In genomic region chr12:58347188-58347587, GRCh38 we compare ENCODE assay signal across 25 cellular contexts.
"Had no signal": no experiment of that assay in that cellular context is flagged by ENCODE, and none has a peak within 500 bp of the region (broad histone marks: within the 10 kb centered on the region; RNA-seq: fewer than 3 reads in every experiment).

No MANE protein-coding gene starts in this region.

- H3K9me3 Mint-ChIP-seq: natural killer cell treated with Interleukin-12 subunit alpha and Interleukin-12 subunit beta and Interleukin-15 and Interleukin-18, amount 100 ng/mL, for 72 hours; stimulated activated effector memory CD8-positive, alpha-beta T cell treated with anti-CD3 and anti-CD28 coated beads, Interleukin-12 subunit alpha, Interleukin-12 subunit beta, amount 100 ng/mL, for 72 hours had no signal

- H3K4me2 ChIP-seq: neural progenitor cell had no signal

- ATAC-seq: left lobe of liver; mucosa of descending colon; natural killer cell treated with Interleukin-12 subunit alpha and Interleukin-12 subunit beta and Interleukin-15 and Interleukin-18, amount 100 ng/mL, for 72 hours; sciatic nerve; stimulated activated effector memory CD8-positive, alpha-beta T cell treated with anti-CD3 and anti-CD28 coated beads, Interleukin-12 subunit alpha, Interleukin-12 subunit beta, amount 100 ng/mL, for 72 hours; stimulated activated naive CD8-positive, alpha-beta T cell treated with anti-CD3 and anti-CD28 coated beads, Interleukin-15, Interleukin-2, amounts not matched to agents 100 U/mL and 50 U/mL, for 24 hours had no signal

- H3K9ac ChIP-seq: neural progenitor cell, parathyroid adenoma had no signal

- H3K4me1 ChIP-seq: neural progenitor cell, parathyroid adenoma, prostate gland, testis had no signal

- H3K79me2 ChIP-seq: parathyroid adenoma had no signal

- H2AFZ ChIP-seq: neural progenitor cell, parathyroid adenoma had no signal

- FAIRE-seq: frontal cortex, keratinocyte had no signal

- H3K36me3 Mint-ChIP-seq: memory B cell; mesothelial cell of epicardium; naive B cell; natural killer cell treated with Interleukin-12 subunit alpha and Interleukin-12 subunit beta and Interleukin-15 and Interleukin-18, amount 100 ng/mL, for 72 hours; neural progenitor cell; stimulated activated effector memory CD8-positive, alpha-beta T cell treated with anti-CD3 and anti-CD28 coated beads, Interleukin-12 subunit alpha, Interleukin-12 subunit beta, amount 100 ng/mL, for 72 hours had no signal

- DNase-seq: cortex of kidney; effector CD4-positive, alpha-beta T cell; hypothalamus; mucosa of descending colon; naive B cell; stimulated activated CD4-positive, alpha-beta T cell treated with anti-CD3 and anti-CD28 coated beads, Interleukin-2, amount 100 ng/mL, for 24 hours; stimulated activated CD4-positive, alpha-beta T cell treated with anti-CD3 and anti-CD28 coated beads, Interleukin-4, amount 100 ng/mL, for 24 hours; stimulated activated naive CD8-positive, alpha-beta T cell treated with anti-CD3 and anti-CD28 coated beads, Interleukin-15, Interleukin-2, amounts not matched to agents 100 U/mL and 50 U/mL, for 24 hours; substantia nigra; testis; tibial artery had no signal

- H3K36me3 ChIP-seq: neural progenitor cell, prostate gland, right atrium auricular region, tibial artery had no signal

- H3K27ac Mint-ChIP-seq: memory B cell; mesothelial cell of epicardium; naive B cell; natural killer cell treated with Interleukin-12 subunit alpha and Interleukin-12 subunit beta and Interleukin-15 and Interleukin-18, amount 100 ng/mL, for 72 hours; neural progenitor cell; stimulated activated effector memory CD8-positive, alpha-beta T cell treated with anti-CD3 and anti-CD28 coated beads, Interleukin-12 subunit alpha, Interleukin-12 subunit beta, amount 100 ng/mL, for 72 hours; type B pancreatic cell had no signal

- H3K4me3 Mint-ChIP-seq: memory B cell; mesothelial cell of epicardium; naive B cell; natural killer cell treated with Interleukin-12 subunit alpha and Interleukin-12 subunit beta and Interleukin-15 and Interleukin-18, amount 100 ng/mL, for 72 hours; neural progenitor cell; stimulated activated effector memory CD8-positive, alpha-beta T cell treated with anti-CD3 and anti-CD28 coated beads, Interleukin-12 subunit alpha, Interleukin-12 subunit beta, amount 100 ng/mL, for 72 hours; type B pancreatic cell had no signal

- H3K4me3 ChIP-seq: lung, mucosa of descending colon, neural progenitor cell, prostate gland, right atrium auricular region, testis, tibial artery had no signal

- H3K4me1 Mint-ChIP-seq: memory B cell; stimulated activated effector memory CD8-positive, alpha-beta T cell treated with anti-CD3 and anti-CD28 coated beads, Interleukin-12 subunit alpha, Interleukin-12 subunit beta, amount 100 ng/mL, for 72 hours had no signal

- H3K9me3 ChIP-seq: mucosa of descending colon, prostate gland, testis had no signal

- H3K27me3 ChIP-seq: neural progenitor cell, right atrium auricular region, testis, tibial artery had no signal

- H3K27ac ChIP-seq: neural progenitor cell, parathyroid adenoma, prostate gland, right atrium auricular region, testis, tibial artery had no signal
